In genomic region chr9:129411501-129412175, GRCh38 we compare ENCODE assay signal across 10 cellular contexts.
DNase-seq lines count a peak whose midpoint lies in the region; ATAC-seq and TF ChIP-seq lines count a peak whose summit lies in the region.
"Had no signal": no experiment of that assay in that cellular context is flagged by ENCODE, and none has a peak within 500 bp of the region (broad histone marks: within the 10 kb centered on the region; RNA-seq: fewer than 3 reads in every experiment).

No MANE protein-coding gene starts in this region.

- no peak for ATAC-seq in activated naive CD8-positive, alpha-beta T cell treated with anti-CD3 and anti-CD28 coated beads, Interleukin-2, amount 50 U/mL, for 24 hours
- ATAC-seq in gastroesophageal sphincter (no peak), HG02678 (IDR thresholded peaks at IDR 0.05; ENCODE audit: unreplicated experiment) (no peak)

- no peaks in the 10 kb centered on the region for H3K27me3 Mint-ChIP-seq in activated naive CD8-positive, alpha-beta T cell
- no peaks in the 10 kb centered on the region for H3K27me3 Mint-ChIP-seq in activated naive CD8-positive, alpha-beta T cell treated with anti-CD3 and anti-CD28 coated beads, Interleukin-2, amount 50 U/mL, for 24 hours
- H3K27me3 Mint-ChIP-seq in neural crest cell (ENCODE audit: low read depth), result no peaks in the 10 kb centered on the region

- intact Hi-C loops in transverse colon (cut with DNase I; ENCODE audit: low total_unique reads), result no loop called here

- H3K4me1 ChIP-seq in gastroesophageal sphincter (peaks cover 0 to 60% (median 20%) of the 10 kb centered on the region in 3 donors), transverse colon (peaks cover 24 to 35% (median 29%) of the 10 kb centered on the region in 4 donors)

- in situ Hi-C loops in transverse colon (cut with MboI; ENCODE audit: low pct_ligation_motif_present in 1 of 4, low pct_unique_long_range_greater_than_20kb in 1 of 4, low sequenced_read_pairs in 3 of 4), result no loop called here

- TF ChIP-seq CTCF in gastroesophageal sphincter (IDR thresholded peaks at IDR 0.05) (no peak), neural crest cell (conservative IDR thresholded peaks at IDR 0.05) (no peak), transverse colon (IDR thresholded peaks at IDR 0.05) (no peak)

- H3K27ac Mint-ChIP-seq in activated naive CD8-positive, alpha-beta T cell, result peak overlapping the region; percentile 41
- H3K27ac Mint-ChIP-seq in activated naive CD8-positive, alpha-beta T cell treated with anti-CD3 and anti-CD28 coated beads, Interleukin-2, amount 50 U/mL, for 24 hours, result no peak overlapping the region
- H3K27ac Mint-ChIP-seq in neural crest cell (ENCODE audit: unreplicated experiment), result no peak overlapping the region

- H3K36me3 ChIP-seq in gastroesophageal sphincter, result no peaks in the 10 kb centered on the region
- H3K36me3 ChIP-seq in transverse colon, result no peaks in the 10 kb centered on the region

- H3K27ac ChIP-seq in gastroesophageal sphincter (peak overlapping the region in 3 of 4 donors; percentile 95 to 97 (median 95)), transverse colon (peak overlapping the region in 3 of 4 donors; percentile 99 to 100 (median 99))

- H3K9me3 Mint-ChIP-seq in activated naive CD8-positive, alpha-beta T cell (ENCODE audit: low read depth), result no peaks in the 10 kb centered on the region
- H3K9me3 Mint-ChIP-seq in activated naive CD8-positive, alpha-beta T cell treated with anti-CD3 and anti-CD28 coated beads, Interleukin-2, amount 50 U/mL, for 24 hours, result peaks cover 12% of the 10 kb centered on the region
- peaks cover 9% of the 10 kb centered on the region for H3K9me3 Mint-ChIP-seq in neural crest cell

- H3K27me3 ChIP-seq in gastroesophageal sphincter, result no peaks in the 10 kb centered on the region
- H3K27me3 ChIP-seq in transverse colon, result no peaks in the 10 kb centered on the region

- H3K9me3 ChIP-seq in gastroesophageal sphincter (no peaks in the 10 kb centered on the region), transverse colon (no peaks in the 10 kb centered on the region)

- 95 to 96% methylated on average over 5 to 12 of the region's 19 CpGs for WGBS in gastroesophageal sphincter (ENCODE audit: low coverage in 1 of 2), 2 donors
- 85% methylated on average over 17 of the region's 19 CpGs; no CpG with 5 or more reads in 1 of the 2 donors for WGBS in transverse colon (ENCODE audit: low coverage in 1 of 2), 2 donors

- no peak for DNase-seq in activated naive CD8-positive, alpha-beta T cell treated with anti-CD3 and anti-CD28 coated beads, Interleukin-2, amount 50 U/mL, for 24 hours
- DNase-seq in neural crest cell (ENCODE audit: low read depth, low spot score), result no peak
- DNase-seq in transverse colon, result no peak
- no peak for DNase-seq in GF-D8 (lab: John Stamatoyannopoulos, UW)
- no peak for DNase-seq in activated T-cell treated with anti-CD3 and anti-CD28 coated beads, Interleukin-2, amount 50 U/mL, for 48 hours
- DNase-seq: activated CD4-positive, alpha-beta T cell treated with anti-CD3 and anti-CD28 coated beads, Interleukin-2, amount 50 U/mL, for 1 hour; KG1 had no signal

- no peak for TF ChIP-seq POLR2A in gastroesophageal sphincter (IDR thresholded peaks at IDR 0.05)
- TF ChIP-seq POLR2A in transverse colon (IDR thresholded peaks at IDR 0.05), result no peak

- no peak overlapping the region for H3K4me3 Mint-ChIP-seq in activated naive CD8-positive, alpha-beta T cell
- H3K4me3 Mint-ChIP-seq in activated naive CD8-positive, alpha-beta T cell treated with anti-CD3 and anti-CD28 coated beads, Interleukin-2, amount 50 U/mL, for 24 hours, result no peak overlapping the region
- H3K4me3 Mint-ChIP-seq in neural crest cell, result peak overlapping the region; percentile 51

- TF ChIP-seq EP300 in gastroesophageal sphincter (IDR thresholded peaks at IDR 0.05) (no peak), transverse colon (IDR thresholded peaks at IDR 0.05; ENCODE audit: low read depth) (no peak)

- peaks cover 3% of the 10 kb centered on the region for H3K36me3 Mint-ChIP-seq in activated naive CD8-positive, alpha-beta T cell
- peaks cover 3% of the 10 kb centered on the region for H3K36me3 Mint-ChIP-seq in activated naive CD8-positive, alpha-beta T cell treated with anti-CD3 and anti-CD28 coated beads, Interleukin-2, amount 50 U/mL, for 24 hours (ENCODE audit: low read depth)
- H3K36me3 Mint-ChIP-seq in neural crest cell (ENCODE audit: low read depth), result peaks cover 11% of the 10 kb centered on the region

- peaks cover 25% of the 10 kb centered on the region for H3K4me1 Mint-ChIP-seq in activated naive CD8-positive, alpha-beta T cell (ENCODE audit: low read depth)
- H3K4me1 Mint-ChIP-seq in activated naive CD8-positive, alpha-beta T cell treated with anti-CD3 and anti-CD28 coated beads, Interleukin-2, amount 50 U/mL, for 24 hours, result peaks cover 23% of the 10 kb centered on the region
- peaks cover 81% of the 10 kb centered on the region for H3K4me1 Mint-ChIP-seq in neural crest cell

- H3K4me3 ChIP-seq in gastroesophageal sphincter, result no peak overlapping the region
- no peak overlapping the region for H3K4me3 ChIP-seq in transverse colon
